In the genomic region with DNA sequence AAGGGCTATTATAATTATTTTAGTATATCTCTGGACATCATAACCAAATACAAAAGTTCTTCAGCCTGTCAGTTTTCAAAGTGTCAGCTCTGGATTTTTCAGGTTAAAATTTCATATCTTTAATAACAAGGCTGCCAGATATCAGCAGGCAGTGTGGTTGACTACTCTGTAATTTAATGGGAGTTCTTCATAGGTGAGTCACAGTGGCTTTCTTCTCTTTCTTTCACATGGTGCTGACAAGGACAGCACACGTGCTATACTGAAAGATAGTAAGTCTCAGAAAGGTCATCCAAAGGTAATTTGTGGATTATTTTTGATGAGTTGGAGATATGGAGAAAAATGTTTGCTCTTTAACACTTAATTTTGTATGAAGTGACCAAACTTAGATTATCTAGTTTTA, we compare ENCODE assay signal across 8 cellular contexts. TPM values are rescaled to one million over a fixed set of nuclear protein-coding genes. Genes with fewer than 3 reads are reported as not detected.
DNase-seq lines count a peak whose midpoint lies in the region; ATAC-seq and TF ChIP-seq lines count a peak whose summit lies in the region.

No MANE protein-coding gene starts in this region.

- no peak overlapping the region for H3K4me3 ChIP-seq in esophagus muscularis mucosa

- H3K9me3 ChIP-seq in esophagus muscularis mucosa, result no peaks in the 10 kb centered on the region

- no peak for TF ChIP-seq EP300 in esophagus muscularis mucosa (IDR thresholded peaks at IDR 0.05)

- H3K4me3 Mint-ChIP-seq in activated T-helper 17 cell treated with anti-CD3 and anti-CD28 coated beads, Interleukin-2, amount 50 U/mL, for 72 hours, result no peak overlapping the region
- H3K4me3 Mint-ChIP-seq in mesothelial cell of epicardium, result no peak overlapping the region

- H3K9me3 Mint-ChIP-seq in activated T-helper 17 cell treated with anti-CD3 and anti-CD28 coated beads, Interleukin-2, amount 50 U/mL, for 72 hours, result no peaks in the 10 kb centered on the region
- H3K9me3 Mint-ChIP-seq in mesothelial cell of epicardium, result no peaks in the 10 kb centered on the region

- no peak overlapping the region for H3K27ac ChIP-seq in esophagus muscularis mucosa (replicated peaks in 1 of 4)

- 50% methylated on average over 1 of the region's 1 CpG for WGBS in esophagus muscularis mucosa

- H3K36me3 Mint-ChIP-seq in activated T-helper 17 cell treated with anti-CD3 and anti-CD28 coated beads, Interleukin-2, amount 50 U/mL, for 72 hours (ENCODE audit: low read depth), result peaks cover 11% of the 10 kb centered on the region
- no peaks in the 10 kb centered on the region for H3K36me3 Mint-ChIP-seq in mesothelial cell of epicardium

- no peak overlapping the region for H3K27ac Mint-ChIP-seq in activated T-helper 17 cell treated with anti-CD3 and anti-CD28 coated beads, Interleukin-2, amount 50 U/mL, for 72 hours
- H3K27ac Mint-ChIP-seq in mesothelial cell of epicardium, result peak overlapping the region; percentile 24

- peaks cover 8% of the 10 kb centered on the region for H3K4me1 Mint-ChIP-seq in activated T-helper 17 cell treated with anti-CD3 and anti-CD28 coated beads, Interleukin-2, amount 50 U/mL, for 72 hours
- peaks cover 36% of the 10 kb centered on the region for H3K4me1 Mint-ChIP-seq in mesothelial cell of epicardium

- no peaks in the 10 kb centered on the region for H3K27me3 Mint-ChIP-seq in activated T-helper 17 cell treated with anti-CD3 and anti-CD28 coated beads, Interleukin-2, amount 50 U/mL, for 72 hours
- H3K27me3 Mint-ChIP-seq in mesothelial cell of epicardium (ENCODE audit: low read depth), result no peaks in the 10 kb centered on the region

- no peak for DNase-seq in mesothelial cell of epicardium (ENCODE audit: low spot score in 2 of 2, unreplicated experiment in 2 of 2)
- no peak for DNase-seq in KG1 (lab: John Stamatoyannopoulos, UW)
- no peak for DNase-seq in left lobe of liver (ENCODE audit: low spot score)
- DNase-seq in DMS114 treated with DMSO at 0.1 percent for 48 hours (lab: John Stamatoyannopoulos, UW; ENCODE audit: unreplicated experiment), result no peak
- no peak for DNase-seq in esophagus muscularis mucosa (ENCODE audit: extremely low spot score)

- ATAC-seq in GM18502 (IDR thresholded peaks at IDR 0.05; ENCODE audit: poor library complexity, unreplicated experiment) (peak; percentile 75), HG03442 (IDR thresholded peaks at IDR 0.05; ENCODE audit: unreplicated experiment) (peak; percentile 87), left lobe of liver (no peak)
- peak; percentile 84 for ATAC-seq in activated T-helper 17 cell treated with anti-CD3 and anti-CD28 coated beads, Interleukin-2, amount 50 U/mL, for 72 hours (replicated peaks)

- intact Hi-C loops in esophagus muscularis mucosa (cut with DNase I), result no loop called here

- no peak for TF ChIP-seq CTCF in mesothelial cell of epicardium (IDR thresholded peaks at IDR 0.05; ENCODE audit: unreplicated experiment)
- no peak for TF ChIP-seq CTCF in esophagus muscularis mucosa (IDR thresholded peaks at IDR 0.05)

- no peaks in the 10 kb centered on the region for H3K36me3 ChIP-seq in esophagus muscularis mucosa

- TF ChIP-seq POLR2A in esophagus muscularis mucosa (IDR thresholded peaks at IDR 0.05; ENCODE audit: low read depth), result no peak

- no peaks in the 10 kb centered on the region for H3K27me3 ChIP-seq in esophagus muscularis mucosa

- H3K4me1 ChIP-seq in esophagus muscularis mucosa, result peaks cover 4 to 27% (median 17%) of the 10 kb centered on the region in 4 donors

RNA-seq across cellular contexts. Expression of gene GALNT7, which starts 43.2 kb away (rescaled TPM):
- 10 to 100 TPM in 1 of 2 donors, 1 to 10 TPM in 1; 9.6 to 18.1 TPM for total RNA-seq in activated T-helper 17 cell treated with anti-CD3 and anti-CD28 coated beads, Interleukin-2, amount 50 U/mL, for 72 hours
- total RNA-seq in mesothelial cell of epicardium, result 35.8 to 38.8 TPM (median 36.7 TPM) in 3 replicates
- total RNA-seq in left lobe of liver, result 0.65 TPM
- total RNA-seq in esophagus muscularis mucosa, result 10 to 100 TPM in 3 of 4 donors, 1 to 10 TPM in 1; 9.6 to 20.2 (median 12.9) TPM
